20 cellular contexts compared by ENCODE assay signal in genomic region chr10:119981826-119982225, GRCh38.
DNase-seq lines count a peak whose midpoint lies in the region; ATAC-seq and TF ChIP-seq lines count a peak whose summit lies in the region.
"Had no signal": no experiment of that assay in that cellular context is flagged by ENCODE, and none has a peak within 500 bp of the region (broad histone marks: within the 10 kb centered on the region; RNA-seq: fewer than 3 reads in every experiment).

No MANE protein-coding gene starts in this region.

- H3K4me1 ChIP-seq in RWPE2 (ENCODE audit: insufficient read depth, poor library complexity, severe bottlenecking) (no peaks in the 10 kb centered on the region), stomach smooth muscle (ENCODE audit: control insufficient read depth, insufficient read depth, low read length) (peaks cover 6% of the 10 kb centered on the region)
- H3K4me1 ChIP-seq: Caco-2, SJCRH30 had no signal

- H3K27ac ChIP-seq in RWPE2 (ENCODE audit: poor library complexity, severe bottlenecking), result no peak overlapping the region
- H3K27ac ChIP-seq in stomach smooth muscle (ENCODE audit: low read length), result peak overlapping the region; percentile 70
- H3K27ac ChIP-seq: 22Rv1, GM23248, SJCRH30 had no signal

- DNase-seq in DMS53 (lab: John Stamatoyannopoulos, UW) (peak; percentile 26), DMS53 treated with DMSO at 0.1 percent for 48 hours (lab: John Stamatoyannopoulos, UW; ENCODE audit: unreplicated experiment) (no peak), RWPE2 (ENCODE audit: low spot score) (no peak), inferior parietal cortex (ENCODE audit: extremely low spot score) (peak; percentile 2), KG1 (lab: John Stamatoyannopoulos, UW) (no peak), hepatic stellate cell (ENCODE audit: low spot score) (no peak)
- no peak for DNase-seq in T-helper 2 cell treated with Interferon-gamma antibody and Interleukin-4, amounts not matched to agents 5 μg/mL and 100 μg/mL, for 36 hours (ENCODE audit: low spot score)
- DNase-seq: Caco-2, DMS79 treated with DMSO at 0.1 percent for 48 hours, GF-D8, GM23248, NCI-H1417, NCI-H1930, NCI-H2171, NCI-H510A treated with DMSO at 0.1 percent for 48 hours, SJCRH30 had no signal

- no peaks in the 10 kb centered on the region for H3K4me1 Mint-ChIP-seq in T-helper 2 cell treated with Interferon-gamma antibody and Interleukin-4, amounts not matched to agents 5 μg/mL and 100 μg/mL, for 36 hours (ENCODE audit: low read depth)

- H3K9me3 ChIP-seq in RWPE2 (ENCODE audit: severe bottlenecking) (no peaks in the 10 kb centered on the region), stomach smooth muscle (ENCODE audit: control insufficient read depth in 2 of 2, low read length in 2 of 2) (no peaks in the 10 kb centered on the region)
- H3K9me3 ChIP-seq: Caco-2, SJCRH30 had no signal

- H3K9me3 Mint-ChIP-seq in T-helper 2 cell treated with Interferon-gamma antibody and Interleukin-4, amounts not matched to agents 5 μg/mL and 100 μg/mL, for 36 hours, result no peaks in the 10 kb centered on the region

- H3K36me3 Mint-ChIP-seq in T-helper 2 cell treated with Interferon-gamma antibody and Interleukin-4, amounts not matched to agents 5 μg/mL and 100 μg/mL, for 36 hours (ENCODE audit: low read depth), result no peaks in the 10 kb centered on the region
- H3K36me3 Mint-ChIP-seq: CD14-positive monocyte had no signal

- H3K27me3 Mint-ChIP-seq in T-helper 2 cell treated with Interferon-gamma antibody and Interleukin-4, amounts not matched to agents 5 μg/mL and 100 μg/mL, for 36 hours (ENCODE audit: low read depth), result peaks cover 4% of the 10 kb centered on the region

- H3K4me3 ChIP-seq in RWPE2 (ENCODE audit: severe bottlenecking), result no peak overlapping the region
- peak overlapping the region in 1 of 2 donors; percentile 29 for H3K4me3 ChIP-seq in stomach smooth muscle (ENCODE audit: low read length in 2 of 2)
- H3K4me3 ChIP-seq: GM23248, K562, SJCRH30 had no signal

- H3K9ac ChIP-seq in stomach smooth muscle (ENCODE audit: low read length in 2 of 2), result no peak overlapping the region
- H3K9ac ChIP-seq: GM23248 had no signal

- ATAC-seq in RWPE2 (ENCODE audit: low read depth), result peak; percentile 45; the same call in 2 of the 3 replicates
- ATAC-seq: K562 had no signal

- H3K27me3 ChIP-seq in RWPE2 (ENCODE audit: insufficient read depth, poor library complexity, severe bottlenecking) (peaks cover 6% of the 10 kb centered on the region), stomach smooth muscle (ENCODE audit: control insufficient read depth in 1 of 2, insufficient read depth in 2 of 2, low read length in 2 of 2) (no peaks in the 10 kb centered on the region)
- H3K27me3 ChIP-seq: SJCRH30 had no signal

- H3K4me3 Mint-ChIP-seq in T-helper 2 cell treated with Interferon-gamma antibody and Interleukin-4, amounts not matched to agents 5 μg/mL and 100 μg/mL, for 36 hours, result no peak overlapping the region
- H3K4me3 Mint-ChIP-seq: CD14-positive monocyte had no signal

- TF ChIP-seq CTCF in RWPE2 (IDR thresholded peaks at IDR 0.05; ENCODE audit: poor library complexity, severe bottlenecking), result no peak

- no peak overlapping the region for H3K27ac Mint-ChIP-seq in T-helper 2 cell treated with Interferon-gamma antibody and Interleukin-4, amounts not matched to agents 5 μg/mL and 100 μg/mL, for 36 hours
- H3K27ac Mint-ChIP-seq: CD14-positive monocyte had no signal

- no peaks in the 10 kb centered on the region for H3K36me3 ChIP-seq in RWPE2 (ENCODE audit: low read depth)
- H3K36me3 ChIP-seq in stomach smooth muscle (ENCODE audit: control insufficient read depth in 2 of 2, insufficient read depth in 2 of 2, low read length in 2 of 2), result no peaks in the 10 kb centered on the region
- H3K36me3 ChIP-seq: SJCRH30 had no signal

Comparison
In these comparisons a context has a peak if more than half of its experiments do, and no peak if none do; other contexts are left out.
1. DNase-seq: peak in DMS53 (single experiment) and inferior parietal cortex (single experiment); none in DMS53 treated with DMSO at 0.1 percent for 48 hours (single experiment), RWPE2 (single experiment), KG1 (single experiment), hepatic stellate cell (single experiment) and T-helper 2 cell treated with Interferon-gamma antibody and Interleukin-4, amounts not matched to agents 5 μg/mL and 100 μg/mL, for 36 hours (single experiment).